In the genomic region with DNA sequence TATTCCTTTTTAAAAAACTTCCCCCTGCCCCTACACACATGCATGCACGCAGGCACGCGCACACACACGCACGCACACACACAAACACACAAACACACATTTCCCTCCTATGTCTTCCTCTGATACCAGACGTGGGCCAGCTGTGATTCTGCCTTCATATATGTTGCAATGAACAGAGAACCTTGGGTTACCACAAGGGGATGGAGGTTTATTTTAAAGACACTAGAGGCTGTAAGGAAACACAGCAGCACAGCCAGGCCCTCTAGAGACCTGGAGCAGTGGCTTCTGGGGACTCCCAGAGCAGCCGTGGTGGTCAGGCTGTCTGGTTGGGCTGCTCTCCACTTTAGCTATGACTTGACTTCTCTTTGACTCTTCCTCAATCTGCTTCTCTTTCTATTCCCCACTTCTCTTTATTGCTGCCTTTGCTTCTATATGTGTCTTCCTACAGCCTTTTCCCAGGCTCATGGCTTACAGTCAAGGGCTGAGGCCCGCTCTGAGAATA, we compare ENCODE assay signal across 11 cellular contexts. TPM values are rescaled to one million over a fixed set of nuclear protein-coding genes. Genes with fewer than 3 reads are reported as not detected.
A peak's percentile ranks its signal among the peaks of the same experiment; 100 is the strongest.
DNase-seq lines count a peak whose midpoint lies in the region; ATAC-seq and TF ChIP-seq lines count a peak whose summit lies in the region.
"Had no signal": no experiment of that assay in that cellular context is flagged by ENCODE, and none has a peak within 500 bp of the region (broad histone marks: within the 10 kb centered on the region; RNA-seq: fewer than 3 reads in every experiment).

No MANE protein-coding gene starts in this region.

- H3K9me3 Mint-ChIP-seq in IgD-negative memory B cell = peaks cover 4 to 12% (median 7%) of the 10 kb centered on the region in 3 donors

- ATAC-seq in GM18502 (IDR thresholded peaks at IDR 0.05; ENCODE audit: poor library complexity, unreplicated experiment) (peak; percentile 76), GM21528 (IDR thresholded peaks at IDR 0.05; ENCODE audit: low FRiP score, unreplicated experiment) (peak; percentile 57), right lobe of liver (peak; percentile 14 to 52 (median 36))
- ATAC-seq: activated CD8-positive, alpha-beta memory T cell treated with anti-CD3 and anti-CD28 coated beads, Interleukin-2, amount 10 ng/mL, durations not matched to agents 7 days and 5 days had no signal

- peak overlapping the region in 1 of 3 donors; percentile 1 for H3K27ac ChIP-seq in right lobe of liver
- H3K27ac ChIP-seq in breast epithelium = no peak overlapping the region
- H3K27ac ChIP-seq: PC-9 had no signal

- peaks cover 0 to 29% (median 5%) of the 10 kb centered on the region in 4 donors for H3K4me1 ChIP-seq in right lobe of liver
- no peaks in the 10 kb centered on the region for H3K4me1 ChIP-seq in breast epithelium

- no peak for DNase-seq in right lobe of liver
- no peak for DNase-seq in NCI-H1417 treated with DMSO at 0.1 percent for 48 hours (lab: John Stamatoyannopoulos, UW)
- DNase-seq in COLO668 (lab: John Stamatoyannopoulos, UW; ENCODE audit: unreplicated experiment) = no peak
- DNase-seq in breast epithelium (ENCODE audit: low spot score in 2 of 2) = no peak
- DNase-seq in middle frontal gyrus (ENCODE audit: extremely low spot score, low spot score) = no peak
- DNase-seq: activated CD8-positive, alpha-beta memory T cell treated with anti-CD3 and anti-CD28 coated beads, Interleukin-2, amount 10 ng/mL, durations not matched to agents 7 days and 5 days; islet precursor cell; PC-9 had no signal

- H3K36me3 ChIP-seq in right lobe of liver (no peaks in the 10 kb centered on the region), breast epithelium (no peaks in the 10 kb centered on the region)

- intact Hi-C loops in right lobe of liver (cut with DNase I) (no loop called here), breast epithelium (cut with DNase I; ENCODE audit: low total_unique reads) (no loop called here)

- 73% methylated on average over 8 of the region's 8 CpGs for WGBS in right lobe of liver (ENCODE audit: insufficient coverage, low coverage, low lambda C conversion rate, missing lambda C conversion rate)

- H3K27me3 ChIP-seq in right lobe of liver = no peaks in the 10 kb centered on the region
- H3K27me3 ChIP-seq in breast epithelium = no peaks in the 10 kb centered on the region

- peak overlapping the region in 2 of 3 donors; percentile 0 to 46 for H3K27ac Mint-ChIP-seq in IgD-negative memory B cell
- H3K27ac Mint-ChIP-seq: activated CD8-positive, alpha-beta memory T cell treated with anti-CD3 and anti-CD28 coated beads, Interleukin-2, amount 10 ng/mL, durations not matched to agents 7 days and 5 days had no signal

- peaks cover 12% of the 10 kb centered on the region for H3K36me3 Mint-ChIP-seq in IgD-negative memory B cell

- H3K4me1 Mint-ChIP-seq in IgD-negative memory B cell = peaks cover 9 to 22% (median 16%) of the 10 kb centered on the region in 3 donors

- H3K4me3 ChIP-seq in right lobe of liver (no peak overlapping the region), breast epithelium (no peak overlapping the region)
- H3K4me3 ChIP-seq: PC-9 had no signal

- TF ChIP-seq POLR2A in right lobe of liver (IDR thresholded peaks at IDR 0.05) (no peak), breast epithelium (IDR thresholded peaks at IDR 0.05) (no peak)

- TF ChIP-seq CTCF in right lobe of liver (IDR thresholded peaks at IDR 0.05) (no peak), breast epithelium (IDR thresholded peaks at IDR 0.05) (no peak)

- H3K9me3 ChIP-seq in right lobe of liver = no peaks in the 10 kb centered on the region
- no peaks in the 10 kb centered on the region for H3K9me3 ChIP-seq in breast epithelium

- H3K27me3 Mint-ChIP-seq in IgD-negative memory B cell = no peaks in the 10 kb centered on the region

- peak overlapping the region in 3 of 4 donors; percentile 3 to 43 (median 43) for H3K4me3 Mint-ChIP-seq in IgD-negative memory B cell
- H3K4me3 Mint-ChIP-seq: activated CD8-positive, alpha-beta memory T cell treated with anti-CD3 and anti-CD28 coated beads, Interleukin-2, amount 10 ng/mL, durations not matched to agents 7 days and 5 days had no signal

RNA-seq across cellular contexts. Expression of a gene that starts 3.2 kb away (rescaled TPM):
- polyA plus RNA-seq in IgD-negative memory B cell = 183 TPM
- under 1 TPM in 4 of 6 experiments, not detected in 2; 0.16 to 0.68 (median 0.39) TPM for total RNA-seq in right lobe of liver
- 1 to 10 TPM in 2 of 3 donors, under 1 TPM in 1; 0.48 to 1.3 (median 1.3) TPM for total RNA-seq in breast epithelium
- total RNA-seq: PC-9 had no signal

RNA-seq across cellular contexts. Expression of a gene that starts 18.6 kb away (rescaled TPM):
- 33.2 TPM for polyA plus RNA-seq in IgD-negative memory B cell
- 10 to 100 TPM in 1 of 6 experiments, 1 to 10 TPM in 5; 5.1 to 10.5 (median 7.8) TPM for total RNA-seq in right lobe of liver
- 10 to 100 TPM; 13.1 to 39.7 (median 18.7) TPM for total RNA-seq in breast epithelium
